Comparison of ENCODE assay signal across 20 cellular contexts in the genomic region with DNA sequence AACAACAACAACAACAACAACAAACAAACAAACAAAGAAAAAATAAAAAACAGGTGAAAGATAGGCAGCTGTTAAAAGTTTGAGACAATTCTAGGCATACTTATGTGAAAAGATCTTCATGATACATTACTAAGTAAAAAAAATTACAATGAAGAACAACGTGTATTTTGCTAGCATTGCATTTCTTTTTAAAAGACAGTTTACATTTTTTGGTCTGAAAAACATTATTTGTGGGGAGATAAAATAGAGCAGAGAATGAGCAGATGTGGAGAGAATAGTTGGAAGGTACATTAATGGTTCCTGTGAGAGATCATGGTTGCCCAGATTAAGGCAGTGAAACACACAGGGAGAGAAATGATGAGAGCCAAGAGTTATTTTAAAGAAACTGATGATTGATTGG.
A peak's percentile ranks its signal among the peaks of the same experiment; 100 is the strongest.
DNase-seq lines count a peak whose midpoint lies in the region; ATAC-seq, FAIRE-seq and TF ChIP-seq lines count a peak whose summit lies in the region.
"Had no signal": no experiment of that assay in that cellular context is flagged by ENCODE, and none has a peak within 500 bp of the region (broad histone marks: within the 10 kb centered on the region; RNA-seq: fewer than 3 reads in every experiment).

No MANE protein-coding gene starts in this region.

- H4K20me1 ChIP-seq in astrocyte (ENCODE audit: insufficient read depth, low read length) = no peaks in the 10 kb centered on the region

- TF ChIP-seq POLR2A in A549 (IDR thresholded peaks at IDR 0.05; ENCODE audit: low read length) = no peak
- no peak for TF ChIP-seq POLR2A in GM12891 (IDR thresholded peaks at IDR 0.05; ENCODE audit: low read depth, low read length)

- H3K27me3 Mint-ChIP-seq in astrocyte (ENCODE audit: low read depth, unreplicated experiment) (no peaks in the 10 kb centered on the region), endothelial cell (ENCODE audit: unreplicated experiment) (peaks cover 4% of the 10 kb centered on the region)
- no peaks in the 10 kb centered on the region for H3K27me3 Mint-ChIP-seq in stimulated activated naive B cell treated with anti-CD40 and anti-IgM and Interleukin-4, amounts not matched to agents 10 μg/mL and 1 μg/mL and 100 μg/mL, for 72 hours
- H3K27me3 Mint-ChIP-seq: CD4-positive, alpha-beta memory T cell had no signal

- H3K9ac ChIP-seq in astrocyte (ENCODE audit: low read length) = no peak overlapping the region

- TF ChIP-seq CTCF in A549 (IDR thresholded peaks at IDR 0.05) = no peak
- no peak for TF ChIP-seq CTCF in astrocyte (IDR thresholded peaks at IDR 0.05; ENCODE audit: insufficient read depth, low read depth, low read length)
- no peak for TF ChIP-seq CTCF in endothelial cell (IDR thresholded peaks at IDR 0.05; ENCODE audit: unreplicated experiment)

- TF ChIP-seq RAD21 in A549 (conservative IDR thresholded peaks at IDR 0.05 in 1 of 2, IDR thresholded peaks at IDR 0.05 in 1 of 2) = no peak

- no peak overlapping the region for H2AFZ ChIP-seq in astrocyte (ENCODE audit: low read depth, low read length)

- H3K4me1 Mint-ChIP-seq in astrocyte (ENCODE audit: low read depth, unreplicated experiment) (peaks cover 1% of the 10 kb centered on the region), endothelial cell (ENCODE audit: unreplicated experiment) (no peaks in the 10 kb centered on the region)
- H3K4me1 Mint-ChIP-seq in stimulated activated naive B cell treated with anti-CD40 and anti-IgM and Interleukin-4, amounts not matched to agents 10 μg/mL and 1 μg/mL and 100 μg/mL, for 72 hours = peaks cover 15 to 55% of the 10 kb centered on the region in 2 donors

- ATAC-seq in A549 = no peak
- ATAC-seq in stimulated activated naive B cell treated with anti-CD40 and anti-IgM and Interleukin-4, amounts not matched to agents 10 μg/mL and 1 μg/mL and 100 μg/mL, for 72 hours (replicated peaks) = no peak

- peak overlapping the region; percentile 11 for H3K4me3 Mint-ChIP-seq in astrocyte (ENCODE audit: unreplicated experiment)
- H3K4me3 Mint-ChIP-seq in endothelial cell (ENCODE audit: unreplicated experiment) = peak overlapping the region; percentile 4
- no peak overlapping the region for H3K4me3 Mint-ChIP-seq in stimulated activated naive B cell treated with anti-CD40 and anti-IgM and Interleukin-4, amounts not matched to agents 10 μg/mL and 1 μg/mL and 100 μg/mL, for 72 hours
- H3K4me3 Mint-ChIP-seq: CD4-positive, alpha-beta memory T cell; HFFc6 had no signal

- TF ChIP-seq EP300 in A549 (IDR thresholded peaks at IDR 0.05) = no peak

- POLR2A ChIA-PET in A549 (lab: Yijun Ruan, JAX) = no interaction called here

- H3K9me3 ChIP-seq in A549 = peaks cover 18% of the 10 kb centered on the region; the same call in 2 of the 3 replicates
- peaks cover 4% of the 10 kb centered on the region for H3K9me3 ChIP-seq in astrocyte (ENCODE audit: insufficient read depth, low read depth, low read length)

- no peak for FAIRE-seq in A549 (lab: Jason Lieb, UNC)
- no peak for FAIRE-seq in astrocyte (lab: Jason Lieb, UNC)
- no peak for FAIRE-seq in GM12891 (lab: Jason Lieb, UNC)
- FAIRE-seq: GM12892, H54 had no signal

- peaks cover 5% of the 10 kb centered on the region for H3K4me1 ChIP-seq in A549
- H3K4me1 ChIP-seq in astrocyte (ENCODE audit: insufficient read depth, low read length) = no peaks in the 10 kb centered on the region
- H3K4me1 ChIP-seq: HAP-1 had no signal

- no peaks in the 10 kb centered on the region for H3K27me3 ChIP-seq in astrocyte (ENCODE audit: insufficient read depth, low read length)

- intact Hi-C loops in posterior cingulate gyrus (cut with DNase I) = loop anchor here (10.0 kb wide), 1 partner anchor 97 kb away; no protein-coding TSS in a partner anchor

- H3K4me2 ChIP-seq in A549 (no peak overlapping the region), astrocyte (ENCODE audit: low read length) (no peak overlapping the region)

- H3K27ac ChIP-seq in A549 = no peak overlapping the region
- H3K27ac ChIP-seq in astrocyte (ENCODE audit: low read depth, low read length) = no peak overlapping the region

- CTCF ChIA-PET in A549 (lab: Yijun Ruan, JAX) = interaction anchor here (1.0 kb wide), 1 partner anchor 306 kb away, joined by 3 read pairs; no protein-coding TSS in a partner anchor

- no peaks in the 10 kb centered on the region for H3K79me2 ChIP-seq in astrocyte (ENCODE audit: insufficient read depth, low read length)

- H3K9me3 Mint-ChIP-seq in astrocyte (ENCODE audit: unreplicated experiment) (peaks cover 23% of the 10 kb centered on the region), endothelial cell (ENCODE audit: unreplicated experiment) (peaks cover 8% of the 10 kb centered on the region)
- peaks cover 8% of the 10 kb centered on the region in 2 donors for H3K9me3 Mint-ChIP-seq in stimulated activated naive B cell treated with anti-CD40 and anti-IgM and Interleukin-4, amounts not matched to agents 10 μg/mL and 1 μg/mL and 100 μg/mL, for 72 hours

- H3K36me3 Mint-ChIP-seq in astrocyte (ENCODE audit: low read depth, unreplicated experiment) (peaks cover 17% of the 10 kb centered on the region), endothelial cell (ENCODE audit: low read depth, unreplicated experiment) (peaks cover 6% of the 10 kb centered on the region)
- H3K36me3 Mint-ChIP-seq in stimulated activated naive B cell treated with anti-CD40 and anti-IgM and Interleukin-4, amounts not matched to agents 10 μg/mL and 1 μg/mL and 100 μg/mL, for 72 hours = peaks cover 11 to 26% of the 10 kb centered on the region in 2 donors

- H3K27ac Mint-ChIP-seq in astrocyte (ENCODE audit: unreplicated experiment) (no peak overlapping the region), endothelial cell (ENCODE audit: unreplicated experiment) (no peak overlapping the region)
- H3K27ac Mint-ChIP-seq in stimulated activated naive B cell treated with anti-CD40 and anti-IgM and Interleukin-4, amounts not matched to agents 10 μg/mL and 1 μg/mL and 100 μg/mL, for 72 hours = peak overlapping the region; percentile 2
- H3K27ac Mint-ChIP-seq: CD4-positive, alpha-beta memory T cell; HFFc6 had no signal

- DNase-seq in A549 (ENCODE audit: low read depth in 1 of 2, low spot score in 1 of 2) (no peak), astrocyte (ENCODE audit: low read depth) (no peak), endothelial cell (ENCODE audit: low spot score) (no peak), posterior cingulate gyrus (no peak), RKO (ENCODE audit: low spot score) (no peak), GM12891 (ENCODE audit: insufficient read length, low spot score) (no peak)
- DNase-seq in stimulated activated naive B cell treated with anti-CD40 and anti-IgM and Interleukin-4, amounts not matched to agents 10 μg/mL and 1 μg/mL and 100 μg/mL, for 72 hours = no peak
- DNase-seq: 8988T; C1 segment of cervical spinal cord; Calu3; CD4-positive, alpha-beta memory T cell; COR-L47; DMS53; DMS79 treated with DMSO at 0.1 percent for 48 hours; GF-D8; GOT3; HFFc6 had no signal

- 65% methylated on average over 1 of the region's 1 CpG for WGBS in A549 (ENCODE audit: missing lambda C conversion rate)

- H3K36me3 ChIP-seq in astrocyte (ENCODE audit: insufficient read depth, low read length) = no peaks in the 10 kb centered on the region
- H3K36me3 ChIP-seq: HAP-1 had no signal

- H3K4me3 ChIP-seq in A549 = no peak overlapping the region
- H3K4me3 ChIP-seq in astrocyte (ENCODE audit: insufficient read depth, low read depth, low read length) = no peak overlapping the region
- H3K4me3 ChIP-seq: HAP-1 had no signal

TF ChIP-seq in A549, 52 proteins besides CTCF, POLR2A, EP300 and RAD21:
- TF ChIP-seq MAFK (IDR thresholded peaks at IDR 0.05; ENCODE audit: partially characterized antibody) = peak; percentile 54
- TF ChIP-seq HOXB13 (CRISPR knock-in tag; IDR thresholded peaks at IDR 0.05; ENCODE audit: low read depth) = no peak

TF ChIP-seq in GM12891, 5 proteins besides CTCF, POLR2A, EP300 and RAD21:
- TF ChIP-seq POU2F2 (IDR thresholded peaks at IDR 0.05; ENCODE audit: low read depth, low read length) = no peak
- no peak for TF ChIP-seq SPI1 (IDR thresholded peaks at IDR 0.05; ENCODE audit: low read depth, low read length)
- no peak for TF ChIP-seq POLR2AphosphoS5 (IDR thresholded peaks at IDR 0.05; ENCODE audit: low read depth, low read length)
- no peak for TF ChIP-seq TAF1 (IDR thresholded peaks at IDR 0.05; ENCODE audit: low read depth, low read length)
- no peak for TF ChIP-seq PAX5 (IDR thresholded peaks at IDR 0.05; ENCODE audit: insufficient read depth, low read length, severe bottlenecking)

Comparison
In these comparisons a context has a peak if more than half of its experiments do, and no peak if none do; other contexts are left out.
1. H3K4me3 Mint-ChIP-seq: peak in astrocyte (single experiment) and endothelial cell (single experiment); none in stimulated activated naive B cell treated with anti-CD40 and anti-IgM and Interleukin-4, amounts not matched to agents 10 μg/mL and 1 μg/mL and 100 μg/mL, for 72 hours (0 of 2).